ENCODE assay signal across 8 cellular contexts in genomic region chr5:14208071-14209021, GRCh38.
DNase-seq lines count a peak whose midpoint lies in the region; ATAC-seq, FAIRE-seq and TF ChIP-seq lines count a peak whose summit lies in the region.

No MANE protein-coding gene starts in this region.

- DNase-seq in EH (ENCODE audit: low read depth) (peak; percentile 89), bronchial epithelial cell (ENCODE audit: low read depth) (peak; percentile 98), pancreas (no peak), NCI-H1048 (lab: John Stamatoyannopoulos, UW) (no peak), AML-193 (lab: John Stamatoyannopoulos, UW) (no peak), Ammon's horn (ENCODE audit: low spot score) (no peak)

- ATAC-seq in GM21360 (IDR thresholded peaks at IDR 0.05; ENCODE audit: unreplicated experiment) (peak; percentile 53), HG03565 (IDR thresholded peaks at IDR 0.05; ENCODE audit: unreplicated experiment) (peak; percentile 59), pancreas (peak in 3 of 4 donors; percentile 24 to 40 (median 39))

- TF ChIP-seq CTCF in bronchial epithelial cell (IDR thresholded peaks at IDR 0.05; ENCODE audit: insufficient read depth, low read length, severe bottlenecking) (no peak), pancreas (IDR thresholded peaks at IDR 0.05) (no peak)

- no peaks in the 10 kb centered on the region for H3K9me3 ChIP-seq in pancreas

- no peaks in the 10 kb centered on the region for H3K27me3 ChIP-seq in bronchial epithelial cell (ENCODE audit: control insufficient read depth, insufficient read depth, low read length)
- no peaks in the 10 kb centered on the region for H3K27me3 ChIP-seq in pancreas

- WGBS in pancreas, 2 donors: 83 to 85% methylated on average over 8 of the region's 8 CpGs

- peak overlapping the region in 1 of 4 donors; percentile 19 for H3K27ac ChIP-seq in pancreas

- peaks cover 0 to 39% (median 19%) of the 10 kb centered on the region in 3 donors for H3K4me1 ChIP-seq in pancreas

- intact Hi-C loops in pancreas (cut with DNase I): no loop called here

- no peaks in the 10 kb centered on the region for H3K36me3 ChIP-seq in bronchial epithelial cell (ENCODE audit: control insufficient read depth, insufficient read depth, low read length)
- no peaks in the 10 kb centered on the region for H3K36me3 ChIP-seq in pancreas

- no peak for FAIRE-seq in bronchial epithelial cell (lab: Jason Lieb, UNC)
- FAIRE-seq in pancreas (lab: Jason Lieb, UNC): no peak

- H3K4me3 ChIP-seq in bronchial epithelial cell (ENCODE audit: low read depth, low read length) (no peak overlapping the region), pancreas (no peak overlapping the region)

Comparison
In these comparisons a context has a peak if more than half of its experiments do, and no peak if none do; other contexts are left out.
1. DNase-seq: peak in EH (single experiment) and bronchial epithelial cell (single experiment); none in pancreas (0 of 6), NCI-H1048 (single experiment), AML-193 (0 of 2) and Ammon's horn (single experiment).
2. Peak in every context shown above with its lines, with median percentiles within 50 percentile points of each other: ATAC-seq.